Comparison of ENCODE assay signal across 19 cellular contexts in genomic region chrX:154434394-154435168, GRCh38. TPM values are rescaled to one million over a fixed set of nuclear protein-coding genes. Genes with fewer than 3 reads are reported as not detected.
DNase-seq lines count a peak whose midpoint lies in the region; ATAC-seq, FAIRE-seq and TF ChIP-seq lines count a peak whose summit lies in the region.
"Had no signal": no experiment of that assay in that cellular context is flagged by ENCODE, and none has a peak within 500 bp of the region (broad histone marks: within the 10 kb centered on the region; RNA-seq: fewer than 3 reads in every experiment).

No MANE protein-coding gene starts in this region.

- DNase-seq in A549 (ENCODE audit: low read depth in 1 of 2, low spot score in 1 of 2) (no peak), neural crest cell (ENCODE audit: low read depth, low spot score) (no peak), NOMO-1 treated with DMSO at 0.1 percent for 48 hours (lab: John Stamatoyannopoulos, UW; ENCODE audit: unreplicated experiment) (no peak), SW480 (ENCODE audit: low spot score) (no peak)
- no peak for DNase-seq in activated T-helper 2 cell treated with anti-CD3 and anti-CD28 coated beads, Interferon-gamma antibody, Interleukin-2, Interleukin-4, amounts not matched to agents 10 μg/mL and 5 μg/mL and 100 μg/mL, durations not matched to agents 14 hours and 24 hours and 36 hours (ENCODE audit: low spot score)
- DNase-seq: 8988T; BE2C; C1 segment of cervical spinal cord; CD4-positive, CD25-positive, alpha-beta regulatory T cell; CD8-positive, alpha-beta memory T cell; COR-L47; DMS 273 treated with DMSO at 0.1 percent for 48 hours; GM23248 had no signal

- no peak for TF ChIP-seq POLR2A in A549 (IDR thresholded peaks at IDR 0.05; ENCODE audit: low read length)

- no peak for TF ChIP-seq RAD21 in A549 (conservative IDR thresholded peaks at IDR 0.05 in 1 of 2, IDR thresholded peaks at IDR 0.05 in 1 of 2)

- H3K27me3 Mint-ChIP-seq in activated T-helper 2 cell treated with anti-CD3 and anti-CD28 coated beads, Interferon-gamma antibody, Interleukin-2, Interleukin-4, amounts not matched to agents 10 μg/mL and 5 μg/mL and 100 μg/mL, durations not matched to agents 14 hours and 24 hours and 36 hours (ENCODE audit: low read depth) = no peaks in the 10 kb centered on the region
- no peaks in the 10 kb centered on the region for H3K27me3 Mint-ChIP-seq in neural crest cell (ENCODE audit: low read depth)
- H3K27me3 Mint-ChIP-seq: CD4-positive, CD25-positive, alpha-beta regulatory T cell had no signal

- H3K9me3 Mint-ChIP-seq in activated T-helper 2 cell treated with anti-CD3 and anti-CD28 coated beads, Interferon-gamma antibody, Interleukin-2, Interleukin-4, amounts not matched to agents 10 μg/mL and 5 μg/mL and 100 μg/mL, durations not matched to agents 14 hours and 24 hours and 36 hours = no peaks in the 10 kb centered on the region
- no peaks in the 10 kb centered on the region for H3K9me3 Mint-ChIP-seq in neural crest cell
- H3K9me3 Mint-ChIP-seq: CD8-positive, alpha-beta memory T cell had no signal

- H3K27ac Mint-ChIP-seq in activated T-helper 2 cell treated with anti-CD3 and anti-CD28 coated beads, Interferon-gamma antibody, Interleukin-2, Interleukin-4, amounts not matched to agents 10 μg/mL and 5 μg/mL and 100 μg/mL, durations not matched to agents 14 hours and 24 hours and 36 hours = peak overlapping the region; percentile 33
- H3K27ac Mint-ChIP-seq in neural crest cell (ENCODE audit: unreplicated experiment) = no peak overlapping the region

- ATAC-seq in A549 (no peak), HG03095 (IDR thresholded peaks at IDR 0.05; ENCODE audit: unreplicated experiment) (no peak)

- H3K27ac ChIP-seq in A549 = no peak overlapping the region
- H3K27ac ChIP-seq: GM23248, KMS-11 had no signal

- WGBS in A549 (ENCODE audit: missing lambda C conversion rate) = 89% methylated on average over 6 of the region's 7 CpGs

- no peak overlapping the region for H3K4me2 ChIP-seq in A549
- H3K4me2 ChIP-seq: KMS-11 had no signal

- no peaks in the 10 kb centered on the region for H3K9me3 ChIP-seq in A549
- H3K9me3 ChIP-seq: BE2C, HAP-1 had no signal

- H3K4me1 ChIP-seq in A549 = peaks cover 13% of the 10 kb centered on the region; the same call in 2 of the 3 replicates
- H3K4me1 ChIP-seq: BE2C had no signal

- POLR2A ChIA-PET in A549 (lab: Yijun Ruan, JAX) = interaction anchor here (0.6 kb wide), 1 partner anchor 9 kb away, joined by 3 read pairs; no protein-coding TSS in a partner anchor

- no peak for TF ChIP-seq EP300 in A549 (IDR thresholded peaks at IDR 0.05)

- H3K4me1 Mint-ChIP-seq in activated T-helper 2 cell treated with anti-CD3 and anti-CD28 coated beads, Interferon-gamma antibody, Interleukin-2, Interleukin-4, amounts not matched to agents 10 μg/mL and 5 μg/mL and 100 μg/mL, durations not matched to agents 14 hours and 24 hours and 36 hours (ENCODE audit: low read depth) = peaks cover 19% of the 10 kb centered on the region
- peaks cover 23% of the 10 kb centered on the region for H3K4me1 Mint-ChIP-seq in neural crest cell

- FAIRE-seq in A549 (lab: Jason Lieb, UNC) = no peak
- FAIRE-seq: G401.6, GM12892, GM18507 had no signal

- H3K4me3 Mint-ChIP-seq in activated T-helper 2 cell treated with anti-CD3 and anti-CD28 coated beads, Interferon-gamma antibody, Interleukin-2, Interleukin-4, amounts not matched to agents 10 μg/mL and 5 μg/mL and 100 μg/mL, durations not matched to agents 14 hours and 24 hours and 36 hours (ENCODE audit: low read depth) = no peak overlapping the region
- peak overlapping the region; percentile 31 for H3K4me3 Mint-ChIP-seq in neural crest cell

- CTCF ChIA-PET in A549 (lab: Yijun Ruan, JAX) = interaction anchor here (0.8 to 1.2 kb wide), 2 partner anchors 18 to 23 kb away, joined by 3 read pairs; no protein-coding TSS in a partner anchor

- H3K36me3 Mint-ChIP-seq in activated T-helper 2 cell treated with anti-CD3 and anti-CD28 coated beads, Interferon-gamma antibody, Interleukin-2, Interleukin-4, amounts not matched to agents 10 μg/mL and 5 μg/mL and 100 μg/mL, durations not matched to agents 14 hours and 24 hours and 36 hours (ENCODE audit: low read depth) = peaks cover 38% of the 10 kb centered on the region
- peaks cover 13% of the 10 kb centered on the region for H3K36me3 Mint-ChIP-seq in neural crest cell (ENCODE audit: low read depth)

- TF ChIP-seq CTCF in A549 (IDR thresholded peaks at IDR 0.05) = no peak
- no peak for TF ChIP-seq CTCF in neural crest cell (conservative IDR thresholded peaks at IDR 0.05)

- intact Hi-C loops in activated T-helper 2 cell treated with anti-CD3 and anti-CD28 coated beads, Interferon-gamma antibody, Interleukin-2, Interleukin-4, amounts not matched to agents 10 μg/mL and 5 μg/mL and 100 μg/mL, durations not matched to agents 14 hours and 24 hours and 36 hours (cut with micrococcal nuclease) = loop anchor here (5.0 kb wide), 1 partner anchor 37 kb away; the partner anchor contains the start of gene RPL10

- H3K4me3 ChIP-seq in A549 = no peak overlapping the region
- H3K4me3 ChIP-seq: GM23248, HAP-1 had no signal

TF ChIP-seq in A549, 52 proteins besides CTCF, POLR2A, EP300 and RAD21:
- TF ChIP-seq MYC (IDR thresholded peaks at IDR 0.05; ENCODE audit: borderline replicate concordance, low read length) (no peak), KDM1A (IDR thresholded peaks at IDR 0.05; ENCODE audit: low read depth) (peak; percentile 82; the same call in 1 of the 2 replicates)

RNA-seq across cellular contexts. Expression of gene GDI1, which starts 2.4 kb away (rescaled TPM):
- 117 and 124 TPM in 2 replicates for polyA plus RNA-seq in A549 (2011; rRNA removed)
- polyA plus RNA-seq in A549 (2012; cell fraction: cytosol; rRNA removed) = 171 and 182 TPM in 2 replicates
- polyA plus RNA-seq in A549 (2012; cell fraction: nucleus; rRNA removed) = 629 and 657 TPM in 2 replicates
- 107 to 131 TPM (median 128 TPM) in 3 replicates for polyA plus RNA-seq in A549 (2017; fragmentation: RNase III; extraction: RNeasy Plus Mini Kit Qiagen cat#74134 plus additional on column Dnase treatment)
- 94.5 and 122 TPM in 2 replicates for polyA minus RNA-seq in A549 (2011; rRNA and poly(A)+ RNA removed)
- 115 and 117 TPM in 2 replicates for total RNA-seq in activated T-helper 2 cell treated with anti-CD3 and anti-CD28 coated beads, Interferon-gamma antibody, Interleukin-2, Interleukin-4, amounts not matched to agents 10 μg/mL and 5 μg/mL and 100 μg/mL, durations not matched to agents 14 hours and 24 hours and 36 hours
- total RNA-seq in neural crest cell = 206 and 210 TPM in 2 replicates

RNA-seq across cellular contexts. Expression of gene ATP6AP1, which starts 6.1 kb away (rescaled TPM):
- polyA plus RNA-seq in A549 (2011; rRNA removed) (62.6 and 69.6 TPM in 2 replicates), A549 (2017; fragmentation: RNase III; extraction: RNeasy Plus Mini Kit Qiagen cat#74134 plus additional on column Dnase treatment) (71.3 to 81.7 TPM (median 78.9 TPM) in 3 replicates)
- 71.7 and 96.0 TPM in 2 replicates for polyA plus RNA-seq in A549 (2012; cell fraction: cytosol; rRNA removed)
- polyA plus RNA-seq in A549 (2012; cell fraction: nucleus; rRNA removed) = 149 and 187 TPM in 2 replicates
- 78.2 and 80.9 TPM in 2 replicates for polyA minus RNA-seq in A549 (2011; rRNA and poly(A)+ RNA removed)
- total RNA-seq in activated T-helper 2 cell treated with anti-CD3 and anti-CD28 coated beads, Interferon-gamma antibody, Interleukin-2, Interleukin-4, amounts not matched to agents 10 μg/mL and 5 μg/mL and 100 μg/mL, durations not matched to agents 14 hours and 24 hours and 36 hours = 47.4 and 48.9 TPM in 2 replicates
- total RNA-seq in neural crest cell = 78.2 and 79.8 TPM in 2 replicates

RNA-seq across cellular contexts. Expression of gene FAM50A, which starts 9.4 kb away (rescaled TPM):
- polyA plus RNA-seq in A549 (2011; rRNA removed) (55.1 and 57.8 TPM in 2 replicates), A549 (2017; fragmentation: RNase III; extraction: RNeasy Plus Mini Kit Qiagen cat#74134 plus additional on column Dnase treatment) (105 to 123 TPM (median 121 TPM) in 3 replicates)
- polyA plus RNA-seq in A549 (2012; cell fraction: cytosol; rRNA removed) = 84.5 and 102 TPM in 2 replicates
- polyA plus RNA-seq in A549 (2012; cell fraction: nucleus; rRNA removed) = 91.4 and 116 TPM in 2 replicates
- polyA minus RNA-seq in A549 (2011; rRNA and poly(A)+ RNA removed) = 53.1 and 61.2 TPM in 2 replicates
- 79.6 and 84.1 TPM in 2 replicates for total RNA-seq in activated T-helper 2 cell treated with anti-CD3 and anti-CD28 coated beads, Interferon-gamma antibody, Interleukin-2, Interleukin-4, amounts not matched to agents 10 μg/mL and 5 μg/mL and 100 μg/mL, durations not matched to agents 14 hours and 24 hours and 36 hours
- total RNA-seq in neural crest cell = 68.8 and 69.0 TPM in 2 replicates

RNA-seq across cellular contexts. Expression of gene TAFAZZIN, which starts 23.2 kb away (rescaled TPM):
- 32.6 and 36.9 TPM in 2 replicates for polyA plus RNA-seq in A549 (2011; rRNA removed)
- 35.6 and 45.5 TPM in 2 replicates for polyA plus RNA-seq in A549 (2012; cell fraction: cytosol; rRNA removed)
- polyA plus RNA-seq in A549 (2012; cell fraction: nucleus; rRNA removed) = 150 and 154 TPM in 2 replicates
- polyA plus RNA-seq in A549 (2017; fragmentation: RNase III; extraction: RNeasy Plus Mini Kit Qiagen cat#74134 plus additional on column Dnase treatment) = 25.7 to 36.3 TPM (median 34.4 TPM) in 3 replicates
- polyA minus RNA-seq in A549 (2011; rRNA and poly(A)+ RNA removed) = 28.0 and 35.3 TPM in 2 replicates
- total RNA-seq in activated T-helper 2 cell treated with anti-CD3 and anti-CD28 coated beads, Interferon-gamma antibody, Interleukin-2, Interleukin-4, amounts not matched to agents 10 μg/mL and 5 μg/mL and 100 μg/mL, durations not matched to agents 14 hours and 24 hours and 36 hours = 77.3 TPM in 2 replicates
- total RNA-seq in neural crest cell = 45.7 and 47.1 TPM in 2 replicates

RNA-seq across cellular contexts. Expression of gene PLXNA3, which starts 23.5 kb away (rescaled TPM):
- polyA plus RNA-seq in A549 (2011; rRNA removed) (3.4 and 5.9 TPM in 2 replicates), A549 (2017; fragmentation: RNase III; extraction: RNeasy Plus Mini Kit Qiagen cat#74134 plus additional on column Dnase treatment) (7.9 to 10.1 TPM (median 9.5 TPM) in 3 replicates)
- 6.0 and 7.8 TPM in 2 replicates for polyA plus RNA-seq in A549 (2012; cell fraction: cytosol; rRNA removed)
- 38.8 and 40.2 TPM in 2 replicates for polyA plus RNA-seq in A549 (2012; cell fraction: nucleus; rRNA removed)
- polyA minus RNA-seq in A549 (2011; rRNA and poly(A)+ RNA removed) = 10.5 and 13.2 TPM in 2 replicates
- total RNA-seq in activated T-helper 2 cell treated with anti-CD3 and anti-CD28 coated beads, Interferon-gamma antibody, Interleukin-2, Interleukin-4, amounts not matched to agents 10 μg/mL and 5 μg/mL and 100 μg/mL, durations not matched to agents 14 hours and 24 hours and 36 hours = 62.1 and 62.5 TPM in 2 replicates
- total RNA-seq in neural crest cell = 74.1 and 75.1 TPM in 2 replicates
